1 cellular context compared by ENCODE assay signal in the genomic region with DNA sequence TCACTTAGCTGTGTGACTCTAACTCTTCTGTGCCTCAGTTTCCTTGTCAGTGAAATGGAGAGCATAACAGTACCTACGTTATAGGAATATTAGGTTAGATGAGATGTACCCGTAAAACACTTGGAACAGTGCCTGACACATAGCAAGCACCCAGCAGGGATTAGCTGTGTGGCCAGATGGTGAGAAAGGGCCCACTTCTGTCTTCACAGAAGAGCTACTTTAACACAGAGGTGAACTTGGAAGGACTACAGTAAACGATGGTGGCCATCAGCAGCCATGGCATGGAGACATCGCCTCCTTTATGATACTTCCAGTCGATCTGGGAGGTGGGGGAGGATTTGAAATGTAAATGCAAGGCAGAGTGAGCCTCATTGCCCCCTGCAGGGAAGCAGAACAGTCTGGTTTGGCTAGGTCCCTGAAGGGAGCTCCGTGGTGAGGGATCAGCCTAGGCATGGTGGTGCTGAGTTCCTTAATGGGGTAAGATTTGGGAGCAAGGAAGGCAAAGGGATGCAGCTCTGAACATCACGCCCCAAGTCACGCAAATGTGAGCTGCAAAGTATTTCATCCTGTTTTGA.
TF ChIP-seq lines count a peak whose summit lies in the region.

No MANE protein-coding gene starts in this region.

TF ChIP-seq in GM23338, 12 proteins besides CTCF, POLR2A, EP300 and RAD21 (continued from another document):
- no peak for TF ChIP-seq ZNF462 (CRISPR knock-in tag; IDR thresholded peaks at IDR 0.05)
- TF ChIP-seq STAT1 (IDR thresholded peaks at IDR 0.05; ENCODE audit: unreplicated experiment) = no peak
- TF ChIP-seq NANOG (IDR thresholded peaks at IDR 0.05; ENCODE audit: borderline replicate concordance) = no peak
- no peak for TF ChIP-seq POLR2AphosphoS5 (IDR thresholded peaks at IDR 0.05; ENCODE audit: low read depth)
- TF ChIP-seq, protein P1, sequence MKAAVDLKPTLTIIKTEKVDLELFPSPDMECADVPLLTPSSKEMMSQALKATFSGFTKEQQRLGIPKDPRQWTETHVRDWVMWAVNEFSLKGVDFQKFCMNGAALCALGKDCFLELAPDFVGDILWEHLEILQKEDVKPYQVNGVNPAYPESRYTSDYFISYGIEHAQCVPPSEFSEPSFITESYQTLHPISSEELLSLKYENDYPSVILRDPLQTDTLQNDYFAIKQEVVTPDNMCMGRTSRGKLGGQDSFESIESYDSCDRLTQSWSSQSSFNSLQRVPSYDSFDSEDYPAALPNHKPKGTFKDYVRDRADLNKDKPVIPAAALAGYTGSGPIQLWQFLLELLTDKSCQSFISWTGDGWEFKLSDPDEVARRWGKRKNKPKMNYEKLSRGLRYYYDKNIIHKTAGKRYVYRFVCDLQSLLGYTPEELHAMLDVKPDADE (IDR thresholded peaks at IDR 0.05) = no peak
- TF ChIP-seq CREB1 (CRISPR knock-in tag; IDR thresholded peaks at IDR 0.05; ENCODE audit: low read depth) = no peak
- TF ChIP-seq JUNB (IDR thresholded peaks at IDR 0.05; ENCODE audit: unreplicated experiment) = no peak
- TF ChIP-seq, protein P2, sequence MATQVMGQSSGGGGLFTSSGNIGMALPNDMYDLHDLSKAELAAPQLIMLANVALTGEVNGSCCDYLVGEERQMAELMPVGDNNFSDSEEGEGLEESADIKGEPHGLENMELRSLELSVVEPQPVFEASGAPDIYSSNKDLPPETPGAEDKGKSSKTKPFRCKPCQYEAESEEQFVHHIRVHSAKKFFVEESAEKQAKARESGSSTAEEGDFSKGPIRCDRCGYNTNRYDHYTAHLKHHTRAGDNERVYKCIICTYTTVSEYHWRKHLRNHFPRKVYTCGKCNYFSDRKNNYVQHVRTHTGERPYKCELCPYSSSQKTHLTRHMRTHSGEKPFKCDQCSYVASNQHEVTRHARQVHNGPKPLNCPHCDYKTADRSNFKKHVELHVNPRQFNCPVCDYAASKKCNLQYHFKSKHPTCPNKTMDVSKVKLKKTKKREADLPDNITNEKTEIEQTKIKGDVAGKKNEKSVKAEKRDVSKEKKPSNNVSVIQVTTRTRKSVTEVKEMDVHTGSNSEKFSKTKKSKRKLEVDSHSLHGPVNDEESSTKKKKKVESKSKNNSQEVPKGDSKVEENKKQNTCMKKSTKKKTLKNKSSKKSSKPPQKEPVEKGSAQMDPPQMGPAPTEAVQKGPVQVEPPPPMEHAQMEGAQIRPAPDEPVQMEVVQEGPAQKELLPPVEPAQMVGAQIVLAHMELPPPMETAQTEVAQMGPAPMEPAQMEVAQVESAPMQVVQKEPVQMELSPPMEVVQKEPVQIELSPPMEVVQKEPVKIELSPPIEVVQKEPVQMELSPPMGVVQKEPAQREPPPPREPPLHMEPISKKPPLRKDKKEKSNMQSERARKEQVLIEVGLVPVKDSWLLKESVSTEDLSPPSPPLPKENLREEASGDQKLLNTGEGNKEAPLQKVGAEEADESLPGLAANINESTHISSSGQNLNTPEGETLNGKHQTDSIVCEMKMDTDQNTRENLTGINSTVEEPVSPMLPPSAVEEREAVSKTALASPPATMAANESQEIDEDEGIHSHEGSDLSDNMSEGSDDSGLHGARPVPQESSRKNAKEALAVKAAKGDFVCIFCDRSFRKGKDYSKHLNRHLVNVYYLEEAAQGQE (IDR thresholded peaks at IDR 0.05; ENCODE audit: unreplicated experiment) = no peak
- TF ChIP-seq EZH2 (IDR thresholded peaks at IDR 0.05; ENCODE audit: low read depth, unreplicated experiment) = no peak
